Comparison of ENCODE assay signal across 1 cellular context in the genomic region with DNA sequence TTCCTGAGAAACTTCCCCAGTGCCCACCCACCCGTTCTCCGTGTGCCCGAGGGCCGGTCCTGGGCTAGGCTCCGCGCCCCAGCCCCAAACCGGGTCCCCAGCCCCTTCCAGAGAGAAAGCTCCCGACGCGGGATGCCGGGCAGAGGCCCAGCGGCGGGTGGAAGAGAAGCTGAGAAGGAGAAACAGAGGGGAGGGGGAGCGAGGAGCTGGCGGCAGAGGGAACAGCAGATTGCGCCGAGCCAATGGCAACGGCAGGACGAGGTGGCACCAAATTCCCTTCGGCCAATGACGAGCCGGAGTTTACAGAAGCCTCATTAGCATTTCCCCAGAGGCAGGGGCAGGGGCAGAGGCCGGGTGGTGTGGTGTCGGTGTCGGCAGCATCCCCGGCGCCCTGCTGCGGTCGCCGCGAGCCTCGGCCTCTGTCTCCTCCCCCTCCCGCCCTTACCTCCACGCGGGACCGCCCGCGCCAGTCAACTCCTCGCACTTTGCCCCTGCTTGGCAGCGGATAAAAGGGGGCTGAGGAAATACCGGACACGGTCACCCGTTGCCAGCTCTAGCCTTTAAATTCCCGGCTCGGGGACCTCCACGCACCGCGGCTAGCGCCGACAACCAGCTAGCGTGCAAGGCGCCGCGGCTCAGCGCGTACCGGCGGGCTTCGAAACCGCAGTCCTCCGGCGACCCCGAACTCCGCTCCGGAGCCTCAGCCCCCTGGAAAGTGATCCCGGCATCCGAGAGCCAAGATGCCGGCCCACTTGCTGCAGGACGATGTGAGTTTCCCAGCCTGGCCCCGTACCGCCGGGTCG.
A peak's percentile ranks its signal among the peaks of the same experiment; 100 is the strongest.
TF ChIP-seq lines count a peak whose summit lies in the region.

SCD (plus strand) TSS at position 469 of the 803 bp plus-strand sequence; CDS start at position 741, 272 bp downstream.

TF ChIP-seq in HEK293, 187 proteins besides CTCF, POLR2A, EP300 and RAD21 (continued from another document and continues in another):
- no peak for TF ChIP-seq ZNF473 (tag by site-specific recombination; IDR thresholded peaks at IDR 0.05)
- TF ChIP-seq RBAK (tag by site-specific recombination; IDR thresholded peaks at IDR 0.05), result no peak
- TF ChIP-seq ZNF10 (tag by site-specific recombination; IDR thresholded peaks at IDR 0.05), result no peak
- TF ChIP-seq ZNF639 (tag by site-specific recombination; IDR thresholded peaks at IDR 0.05), result no peak; the same call in 1 of the 2 replicates
- no peak for TF ChIP-seq ZNF404 (tag by site-specific recombination; IDR thresholded peaks at IDR 0.05)
- TF ChIP-seq, protein P1, sequence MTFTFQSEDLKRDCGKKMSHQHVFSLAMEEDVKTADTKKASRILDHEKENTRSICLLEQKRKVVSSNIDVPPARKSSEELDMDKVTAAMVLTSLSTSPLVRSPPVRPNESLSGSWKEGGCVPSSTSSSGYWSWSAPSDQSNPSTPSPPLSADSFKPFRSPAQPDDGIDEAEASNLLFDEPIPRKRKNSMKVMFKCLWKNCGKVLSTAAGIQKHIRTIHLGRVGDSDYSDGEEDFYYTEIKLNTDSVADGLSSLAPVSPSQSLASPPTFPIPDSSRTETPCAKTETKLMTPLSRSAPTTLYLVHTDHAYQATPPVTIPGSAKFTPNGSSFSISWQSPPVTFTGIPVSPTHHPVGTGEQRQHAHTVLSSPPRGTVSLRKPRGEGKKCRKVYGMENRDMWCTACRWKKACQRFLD (tag by site-specific recombination; IDR thresholded peaks at IDR 0.05), result no peak
- TF ChIP-seq IKZF3 (tag by site-specific recombination; IDR thresholded peaks at IDR 0.05), result no peak; the same call in 1 of the 2 replicates
- TF ChIP-seq ZNF843 (tag by site-specific recombination; IDR thresholded peaks at IDR 0.05), result peak; percentile 71
- TF ChIP-seq ZIC2 (tag by site-specific recombination; IDR thresholded peaks at IDR 0.05), result peak; percentile 81
- TF ChIP-seq ZNF621 (tag by site-specific recombination; IDR thresholded peaks at IDR 0.05), result no peak
- no peak for TF ChIP-seq ZNF248 (tag by site-specific recombination; IDR thresholded peaks at IDR 0.05)
- TF ChIP-seq, protein P2, sequence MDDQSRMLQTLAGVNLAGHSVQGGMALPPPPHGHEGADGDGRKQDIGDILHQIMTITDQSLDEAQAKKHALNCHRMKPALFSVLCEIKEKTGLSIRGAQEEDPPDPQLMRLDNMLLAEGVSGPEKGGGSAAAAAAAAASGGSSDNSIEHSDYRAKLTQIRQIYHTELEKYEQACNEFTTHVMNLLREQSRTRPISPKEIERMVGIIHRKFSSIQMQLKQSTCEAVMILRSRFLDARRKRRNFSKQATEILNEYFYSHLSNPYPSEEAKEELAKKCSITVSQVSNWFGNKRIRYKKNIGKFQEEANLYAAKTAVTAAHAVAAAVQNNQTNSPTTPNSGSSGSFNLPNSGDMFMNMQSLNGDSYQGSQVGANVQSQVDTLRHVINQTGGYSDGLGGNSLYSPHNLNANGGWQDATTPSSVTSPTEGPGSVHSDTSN (CRISPR knock-in tag; IDR thresholded peaks at IDR 0.05), result 0 out of 2 replicates have a peak, but pooled peaks have one; percentile 33
- TF ChIP-seq, protein P3, sequence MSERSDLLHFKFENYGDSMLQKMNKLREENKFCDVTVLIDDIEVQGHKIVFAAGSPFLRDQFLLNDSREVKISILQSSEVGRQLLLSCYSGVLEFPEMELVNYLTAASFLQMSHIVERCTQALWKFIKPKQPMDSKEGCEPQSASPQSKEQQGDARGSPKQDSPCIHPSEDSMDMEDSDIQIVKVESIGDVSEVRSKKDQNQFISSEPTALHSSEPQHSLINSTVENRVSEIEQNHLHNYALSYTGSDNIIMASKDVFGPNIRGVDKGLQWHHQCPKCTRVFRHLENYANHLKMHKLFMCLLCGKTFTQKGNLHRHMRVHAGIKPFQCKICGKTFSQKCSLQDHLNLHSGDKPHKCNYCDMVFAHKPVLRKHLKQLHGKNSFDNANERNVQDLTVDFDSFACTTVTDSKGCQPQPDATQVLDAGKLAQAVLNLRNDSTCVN (tag by site-specific recombination; optimal IDR thresholded peaks at IDR 0.05), result peak; percentile 77
- 0 out of 2 replicates have a peak, but pooled peaks have one; percentile 56 for TF ChIP-seq KLF7 (tag by site-specific recombination; IDR thresholded peaks at IDR 0.05; ENCODE audit: borderline replicate concordance)
- no peak for TF ChIP-seq ZNF530 (tag by site-specific recombination; IDR thresholded peaks at IDR 0.05; ENCODE audit: low read depth)
- TF ChIP-seq OSR2 (tag by site-specific recombination; IDR thresholded peaks at IDR 0.05), result peak; percentile 96
- no peak for TF ChIP-seq ZNF114 (tag by site-specific recombination; IDR thresholded peaks at IDR 0.05)
- 0 out of 2 replicates have a peak, but pooled peaks have one; percentile 16 for TF ChIP-seq ZSCAN23 (tag by site-specific recombination; IDR thresholded peaks at IDR 0.05)
- TF ChIP-seq ZNF433 (tag by site-specific recombination; IDR thresholded peaks at IDR 0.05; ENCODE audit: low read depth), result no peak
- TF ChIP-seq REPIN1 (tag by site-specific recombination; IDR thresholded peaks at IDR 0.05; ENCODE audit: low read depth), result no peak
- 0 out of 2 replicates have a peak, but pooled peaks have one; percentile 49 for TF ChIP-seq WT1 (tag by site-specific recombination; IDR thresholded peaks at IDR 0.05)
- TF ChIP-seq ZNF830 (tag by site-specific recombination; IDR thresholded peaks at IDR 0.05; ENCODE audit: low read depth), result no peak
- no peak for TF ChIP-seq ELK4 (IDR thresholded peaks at IDR 0.05; ENCODE audit: borderline replicate concordance, low read depth, low read length)
- no peak for TF ChIP-seq ZNF585B (tag by site-specific recombination; IDR thresholded peaks at IDR 0.05)
- no peak for TF ChIP-seq ZNF302 (tag by site-specific recombination; IDR thresholded peaks at IDR 0.05; ENCODE audit: low read depth)
- no peak for TF ChIP-seq ZNF274 (IDR thresholded peaks at IDR 0.05; ENCODE audit: low read length)
- no peak for TF ChIP-seq ZNF274 (tag by site-specific recombination; IDR thresholded peaks at IDR 0.05; ENCODE audit: borderline replicate concordance)
- TF ChIP-seq, protein P4, sequence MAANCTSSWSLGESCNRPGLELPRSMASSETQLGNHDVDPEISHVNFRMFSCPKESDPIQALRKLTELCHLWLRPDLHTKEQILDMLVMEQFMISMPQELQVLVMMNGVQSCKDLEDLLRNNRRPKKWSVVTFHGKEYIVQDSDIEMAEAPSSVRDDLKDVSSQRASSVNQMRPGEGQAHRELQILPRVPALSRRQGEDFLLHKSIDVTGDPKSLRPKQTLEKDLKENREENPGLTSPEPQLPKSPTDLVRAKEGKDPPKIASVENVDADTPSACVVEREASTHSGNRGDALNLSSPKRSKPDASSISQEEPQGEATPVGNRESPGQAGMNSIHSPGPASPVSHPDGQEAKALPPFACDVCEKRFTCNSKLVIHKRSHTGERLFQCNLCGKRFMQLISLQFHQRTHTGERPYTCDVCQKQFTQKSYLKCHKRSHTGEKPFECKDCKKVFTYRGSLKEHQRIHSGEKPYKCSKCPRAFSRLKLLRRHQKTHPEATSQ (tag by site-specific recombination; IDR thresholded peaks at IDR 0.05), result 0 out of 2 replicates have a peak, but pooled peaks have one; percentile 14
- TF ChIP-seq ZNF658 (tag by site-specific recombination; IDR thresholded peaks at IDR 0.05), result no peak
- no peak for TF ChIP-seq ZNF560 (tag by site-specific recombination; IDR thresholded peaks at IDR 0.05; ENCODE audit: borderline replicate concordance)
- peak; percentile 50 for TF ChIP-seq ZBTB7A (tag by site-specific recombination; IDR thresholded peaks at IDR 0.05; ENCODE audit: low read depth)
- no peak for TF ChIP-seq ZNF514 (tag by site-specific recombination; IDR thresholded peaks at IDR 0.05)
- TF ChIP-seq ZNF223 (tag by site-specific recombination; IDR thresholded peaks at IDR 0.05), result no peak
- TF ChIP-seq ZNF548 (tag by site-specific recombination; IDR thresholded peaks at IDR 0.05), result no peak
- no peak; the same call in 1 of the 2 replicates for TF ChIP-seq GLIS1 (tag by site-specific recombination; IDR thresholded peaks at IDR 0.05)
- TF ChIP-seq ZNF391 (tag by site-specific recombination; IDR thresholded peaks at IDR 0.05; ENCODE audit: borderline replicate concordance, low read depth), result no peak; the same call in 1 of the 2 replicates
- peak; percentile 79 for TF ChIP-seq BCL11A (tag by site-specific recombination; IDR thresholded peaks at IDR 0.05; ENCODE audit: low read depth)
- TF ChIP-seq GFI1B (tag by site-specific recombination; IDR thresholded peaks at IDR 0.05), result no peak
- TF ChIP-seq ZNF837 (tag by site-specific recombination; IDR thresholded peaks at IDR 0.05), result no peak
- no peak for TF ChIP-seq ZNF184 (tag by site-specific recombination; IDR thresholded peaks at IDR 0.05)
- TF ChIP-seq, protein P5, sequence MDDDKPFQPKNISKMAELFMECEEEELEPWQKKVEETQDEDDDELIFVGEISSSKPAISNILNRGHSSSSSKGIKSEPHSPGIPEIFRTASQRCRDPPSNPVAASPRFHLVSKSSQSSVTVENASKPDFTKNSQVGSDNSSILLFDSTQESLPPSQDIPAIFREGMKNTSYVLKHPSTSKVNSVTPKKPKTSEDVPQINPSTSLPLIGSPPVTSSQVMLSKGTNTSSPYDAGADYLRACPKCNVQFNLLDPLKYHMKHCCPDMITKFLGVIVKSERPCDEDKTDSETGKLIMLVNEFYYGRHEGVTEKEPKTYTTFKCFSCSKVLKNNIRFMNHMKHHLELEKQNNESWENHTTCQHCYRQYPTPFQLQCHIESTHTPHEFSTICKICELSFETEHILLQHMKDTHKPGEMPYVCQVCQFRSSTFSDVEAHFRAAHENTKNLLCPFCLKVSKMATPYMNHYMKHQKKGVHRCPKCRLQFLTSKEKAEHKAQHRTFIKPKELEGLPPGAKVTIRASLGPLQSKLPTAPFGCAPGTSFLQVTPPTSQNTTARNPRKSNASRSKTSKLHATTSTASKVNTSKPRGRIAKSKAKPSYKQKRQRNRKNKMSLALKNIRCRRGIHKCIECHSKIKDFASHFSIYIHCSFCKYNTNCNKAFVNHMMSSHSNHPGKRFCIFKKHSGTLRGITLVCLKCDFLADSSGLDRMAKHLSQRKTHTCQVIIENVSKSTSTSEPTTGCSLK (tag by site-specific recombination; IDR thresholded peaks at IDR 0.05), result no peak
- TF ChIP-seq ZNF426 (tag by site-specific recombination; IDR thresholded peaks at IDR 0.05), result no peak
- no peak for TF ChIP-seq ZFP41 (tag by site-specific recombination; IDR thresholded peaks at IDR 0.05; ENCODE audit: borderline replicate concordance)
- no peak for TF ChIP-seq ZNF610 (tag by site-specific recombination; IDR thresholded peaks at IDR 0.05; ENCODE audit: borderline replicate concordance)
- no peak for TF ChIP-seq HOXD13 (CRISPR knock-in tag; IDR thresholded peaks at IDR 0.05; ENCODE audit: borderline replicate concordance)
- peak; percentile 45; the same call in 1 of the 2 replicates for TF ChIP-seq ZNF629 (tag by site-specific recombination; IDR thresholded peaks at IDR 0.05)
- TF ChIP-seq, protein P6, sequence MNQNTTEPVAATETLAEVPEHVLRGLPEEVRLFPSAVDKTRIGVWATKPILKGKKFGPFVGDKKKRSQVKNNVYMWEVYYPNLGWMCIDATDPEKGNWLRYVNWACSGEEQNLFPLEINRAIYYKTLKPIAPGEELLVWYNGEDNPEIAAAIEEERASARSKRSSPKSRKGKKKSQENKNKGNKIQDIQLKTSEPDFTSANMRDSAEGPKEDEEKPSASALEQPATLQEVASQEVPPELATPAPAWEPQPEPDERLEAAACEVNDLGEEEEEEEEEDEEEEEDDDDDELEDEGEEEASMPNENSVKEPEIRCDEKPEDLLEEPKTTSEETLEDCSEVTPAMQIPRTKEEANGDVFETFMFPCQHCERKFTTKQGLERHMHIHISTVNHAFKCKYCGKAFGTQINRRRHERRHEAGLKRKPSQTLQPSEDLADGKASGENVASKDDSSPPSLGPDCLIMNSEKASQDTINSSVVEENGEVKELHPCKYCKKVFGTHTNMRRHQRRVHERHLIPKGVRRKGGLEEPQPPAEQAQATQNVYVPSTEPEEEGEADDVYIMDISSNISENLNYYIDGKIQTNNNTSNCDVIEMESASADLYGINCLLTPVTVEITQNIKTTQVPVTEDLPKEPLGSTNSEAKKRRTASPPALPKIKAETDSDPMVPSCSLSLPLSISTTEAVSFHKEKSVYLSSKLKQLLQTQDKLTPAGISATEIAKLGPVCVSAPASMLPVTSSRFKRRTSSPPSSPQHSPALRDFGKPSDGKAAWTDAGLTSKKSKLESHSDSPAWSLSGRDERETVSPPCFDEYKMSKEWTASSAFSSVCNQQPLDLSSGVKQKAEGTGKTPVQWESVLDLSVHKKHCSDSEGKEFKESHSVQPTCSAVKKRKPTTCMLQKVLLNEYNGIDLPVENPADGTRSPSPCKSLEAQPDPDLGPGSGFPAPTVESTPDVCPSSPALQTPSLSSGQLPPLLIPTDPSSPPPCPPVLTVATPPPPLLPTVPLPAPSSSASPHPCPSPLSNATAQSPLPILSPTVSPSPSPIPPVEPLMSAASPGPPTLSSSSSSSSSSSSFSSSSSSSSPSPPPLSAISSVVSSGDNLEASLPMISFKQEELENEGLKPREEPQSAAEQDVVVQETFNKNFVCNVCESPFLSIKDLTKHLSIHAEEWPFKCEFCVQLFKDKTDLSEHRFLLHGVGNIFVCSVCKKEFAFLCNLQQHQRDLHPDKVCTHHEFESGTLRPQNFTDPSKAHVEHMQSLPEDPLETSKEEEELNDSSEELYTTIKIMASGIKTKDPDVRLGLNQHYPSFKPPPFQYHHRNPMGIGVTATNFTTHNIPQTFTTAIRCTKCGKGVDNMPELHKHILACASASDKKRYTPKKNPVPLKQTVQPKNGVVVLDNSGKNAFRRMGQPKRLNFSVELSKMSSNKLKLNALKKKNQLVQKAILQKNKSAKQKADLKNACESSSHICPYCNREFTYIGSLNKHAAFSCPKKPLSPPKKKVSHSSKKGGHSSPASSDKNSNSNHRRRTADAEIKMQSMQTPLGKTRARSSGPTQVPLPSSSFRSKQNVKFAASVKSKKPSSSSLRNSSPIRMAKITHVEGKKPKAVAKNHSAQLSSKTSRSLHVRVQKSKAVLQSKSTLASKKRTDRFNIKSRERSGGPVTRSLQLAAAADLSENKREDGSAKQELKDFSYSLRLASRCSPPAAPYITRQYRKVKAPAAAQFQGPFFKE (tag by site-specific recombination; IDR thresholded peaks at IDR 0.05; ENCODE audit: borderline replicate concordance), result peak; percentile 66; the same call in 1 of the 2 replicates
